Comparison of ENCODE assay signal across 1 cellular context in the genomic region with DNA sequence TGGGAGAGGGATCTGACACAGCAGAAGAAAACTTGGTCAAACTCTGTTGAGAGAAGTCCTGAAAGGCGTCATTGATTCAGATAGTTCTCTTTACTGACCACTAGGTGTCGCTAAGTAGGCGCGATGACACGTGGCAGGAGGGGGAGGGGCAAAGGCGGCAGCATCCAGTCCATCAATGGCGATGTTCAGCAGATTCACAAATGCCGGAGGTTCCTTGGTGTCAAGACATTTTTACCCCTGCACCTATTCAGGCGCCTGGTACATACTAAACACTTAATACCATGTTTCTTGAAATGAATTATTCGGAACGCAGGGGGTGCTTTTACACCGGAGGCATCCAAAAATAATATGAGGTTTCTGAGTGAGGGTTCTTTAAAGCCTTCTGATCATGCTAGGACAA.
TF ChIP-seq lines count a peak whose summit lies in the region.

No MANE protein-coding gene starts in this region.

TF ChIP-seq in HepG2, 621 proteins besides CTCF, POLR2A, EP300 and RAD21 (continued from another document):
- TF ChIP-seq GABPB1 (CRISPR knock-in tag; IDR thresholded peaks at IDR 0.05) (peak; percentile 31; the same call in 1 of the 2 replicates), HOXA3 (CRISPR knock-in tag; IDR thresholded peaks at IDR 0.05) (peak; percentile 43; the same call in 1 of the 2 replicates), AGO1 (IDR thresholded peaks at IDR 0.05; ENCODE audit: low read depth, low read length, poor library complexity, severe bottlenecking) (no peak), JUND (CRISPR knock-in tag; IDR thresholded peaks at IDR 0.05) (no peak), CREB1 (IDR thresholded peaks at IDR 0.05) (peak; percentile 56), CREB1 (CRISPR knock-in tag; IDR thresholded peaks at IDR 0.05) (peak; percentile 76), HMGXB3 (CRISPR knock-in tag; IDR thresholded peaks at IDR 0.05; ENCODE audit: borderline replicate concordance) (no peak), TFDP2 (CRISPR knock-in tag; IDR thresholded peaks at IDR 0.05) (peak; percentile 78; the same call in 1 of the 2 replicates), MLX (CRISPR knock-in tag; IDR thresholded peaks at IDR 0.05) (0 out of 2 replicates have a peak, but pooled peaks have one; percentile 14), POGZ (CRISPR knock-in tag; IDR thresholded peaks at IDR 0.05) (peak; percentile 52), HDAC2 (CRISPR knock-in tag; IDR thresholded peaks at IDR 0.05) (peak; percentile 42), ZSCAN29 (CRISPR knock-in tag; conservative IDR thresholded peaks at IDR 0.05) (no peak), REPIN1 (CRISPR knock-in tag; IDR thresholded peaks at IDR 0.05; ENCODE audit: borderline replicate concordance, low read depth) (0 out of 2 replicates have a peak, but pooled peaks have one; percentile 24), KDM2A (CRISPR knock-in tag; IDR thresholded peaks at IDR 0.05; ENCODE audit: borderline replicate concordance, low read depth) (peak; percentile 77), SP4 (CRISPR knock-in tag; IDR thresholded peaks at IDR 0.05) (0 out of 2 replicates have a peak, but pooled peaks have one; percentile 35), MAZ (IDR thresholded peaks at IDR 0.05; ENCODE audit: borderline replicate concordance, low read depth, low read length) (no peak), MAZ (CRISPR knock-in tag; IDR thresholded peaks at IDR 0.05; ENCODE audit: low read depth) (0 out of 2 replicates have a peak, but pooled peaks have one; percentile 17), SIN3A (IDR thresholded peaks at IDR 0.05; ENCODE audit: borderline replicate concordance, low read depth, low read length) (no peak), U2AF1 (optimal IDR thresholded peaks at IDR 0.05; ENCODE audit: low read depth, low read length) (no peak), DMAP1 (CRISPR knock-in tag; IDR thresholded peaks at IDR 0.05) (peak; percentile 61), CBX1 (IDR thresholded peaks at IDR 0.05; ENCODE audit: low read depth) (peak; percentile 48), SOX5 (CRISPR knock-in tag; IDR thresholded peaks at IDR 0.05; ENCODE audit: borderline replicate concordance) (no peak), EHMT2 (IDR thresholded peaks at IDR 0.05; ENCODE audit: borderline replicate concordance, low read depth, low read length) (peak; percentile 49; the same call in 1 of the 2 replicates), XRCC5 (optimal IDR thresholded peaks at IDR 0.05; ENCODE audit: low read length) (peak; percentile 69), ZBTB37 (CRISPR knock-in tag; IDR thresholded peaks at IDR 0.05) (no peak), SMC3 (IDR thresholded peaks at IDR 0.05; ENCODE audit: low read length) (peak; percentile 63), ZNF331 (CRISPR knock-in tag; IDR thresholded peaks at IDR 0.05) (0 out of 2 replicates have a peak, but pooled peaks have one; percentile 31), CHD2 (IDR thresholded peaks at IDR 0.05; ENCODE audit: low read depth, low read length) (peak; percentile 60; the same call in 1 of the 2 replicates), ISL2 (CRISPR knock-in tag; IDR thresholded peaks at IDR 0.05) (no peak), CREM (IDR thresholded peaks at IDR 0.05) (peak; percentile 60; the same call in 1 of the 2 replicates), CREM (CRISPR knock-in tag; IDR thresholded peaks at IDR 0.05) (no peak), HOXA5 (CRISPR knock-in tag; IDR thresholded peaks at IDR 0.05) (0 out of 2 replicates have a peak, but pooled peaks have one; percentile 20), ZFAT (CRISPR knock-in tag; conservative IDR thresholded peaks at IDR 0.05) (peak; percentile 96), NR0B2 (CRISPR knock-in tag; IDR thresholded peaks at IDR 0.05) (no peak), ERF (CRISPR knock-in tag; IDR thresholded peaks at IDR 0.05) (peak; percentile 72; the same call in 1 of the 2 replicates), GTF3A (CRISPR knock-in tag; conservative IDR thresholded peaks at IDR 0.05) (no peak), SALL1 (CRISPR knock-in tag; IDR thresholded peaks at IDR 0.05) (peak; percentile 69)
- TF ChIP-seq, protein P1, sequence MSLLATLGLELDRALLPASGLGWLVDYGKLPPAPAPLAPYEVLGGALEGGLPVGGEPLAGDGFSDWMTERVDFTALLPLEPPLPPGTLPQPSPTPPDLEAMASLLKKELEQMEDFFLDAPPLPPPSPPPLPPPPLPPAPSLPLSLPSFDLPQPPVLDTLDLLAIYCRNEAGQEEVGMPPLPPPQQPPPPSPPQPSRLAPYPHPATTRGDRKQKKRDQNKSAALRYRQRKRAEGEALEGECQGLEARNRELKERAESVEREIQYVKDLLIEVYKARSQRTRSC (CRISPR knock-in tag; IDR thresholded peaks at IDR 0.05; ENCODE audit: low read depth): no peak
- TF ChIP-seq, protein P2, sequence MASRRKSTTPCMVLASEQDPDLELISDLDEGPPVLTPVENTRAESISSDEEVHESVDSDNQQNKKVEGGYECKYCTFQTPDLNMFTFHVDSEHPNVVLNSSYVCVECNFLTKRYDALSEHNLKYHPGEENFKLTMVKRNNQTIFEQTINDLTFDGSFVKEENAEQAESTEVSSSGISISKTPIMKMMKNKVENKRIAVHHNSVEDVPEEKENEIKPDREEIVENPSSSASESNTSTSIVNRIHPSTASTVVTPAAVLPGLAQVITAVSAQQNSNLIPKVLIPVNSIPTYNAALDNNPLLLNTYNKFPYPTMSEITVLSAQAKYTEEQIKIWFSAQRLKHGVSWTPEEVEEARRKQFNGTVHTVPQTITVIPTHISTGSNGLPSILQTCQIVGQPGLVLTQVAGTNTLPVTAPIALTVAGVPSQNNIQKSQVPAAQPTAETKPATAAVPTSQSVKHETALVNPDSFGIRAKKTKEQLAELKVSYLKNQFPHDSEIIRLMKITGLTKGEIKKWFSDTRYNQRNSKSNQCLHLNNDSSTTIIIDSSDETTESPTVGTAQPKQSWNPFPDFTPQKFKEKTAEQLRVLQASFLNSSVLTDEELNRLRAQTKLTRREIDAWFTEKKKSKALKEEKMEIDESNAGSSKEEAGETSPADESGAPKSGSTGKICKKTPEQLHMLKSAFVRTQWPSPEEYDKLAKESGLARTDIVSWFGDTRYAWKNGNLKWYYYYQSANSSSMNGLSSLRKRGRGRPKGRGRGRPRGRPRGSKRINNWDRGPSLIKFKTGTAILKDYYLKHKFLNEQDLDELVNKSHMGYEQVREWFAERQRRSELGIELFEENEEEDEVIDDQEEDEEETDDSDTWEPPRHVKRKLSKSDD (CRISPR knock-in tag; IDR thresholded peaks at IDR 0.05; ENCODE audit: low read depth): no peak
- TF ChIP-seq, protein P3, sequence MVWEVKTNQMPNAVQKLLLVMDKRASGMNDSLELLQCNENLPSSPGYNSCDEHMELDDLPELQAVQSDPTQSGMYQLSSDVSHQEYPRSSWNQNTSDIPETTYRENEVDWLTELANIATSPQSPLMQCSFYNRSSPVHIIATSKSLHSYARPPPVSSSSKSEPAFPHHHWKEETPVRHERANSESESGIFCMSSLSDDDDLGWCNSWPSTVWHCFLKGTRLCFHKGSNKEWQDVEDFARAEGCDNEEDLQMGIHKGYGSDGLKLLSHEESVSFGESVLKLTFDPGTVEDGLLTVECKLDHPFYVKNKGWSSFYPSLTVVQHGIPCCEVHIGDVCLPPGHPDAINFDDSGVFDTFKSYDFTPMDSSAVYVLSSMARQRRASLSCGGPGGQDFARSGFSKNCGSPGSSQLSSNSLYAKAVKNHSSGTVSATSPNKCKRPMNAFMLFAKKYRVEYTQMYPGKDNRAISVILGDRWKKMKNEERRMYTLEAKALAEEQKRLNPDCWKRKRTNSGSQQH (CRISPR knock-in tag; IDR thresholded peaks at IDR 0.05; ENCODE audit: low read depth): no peak
- TF ChIP-seq, protein P4, sequence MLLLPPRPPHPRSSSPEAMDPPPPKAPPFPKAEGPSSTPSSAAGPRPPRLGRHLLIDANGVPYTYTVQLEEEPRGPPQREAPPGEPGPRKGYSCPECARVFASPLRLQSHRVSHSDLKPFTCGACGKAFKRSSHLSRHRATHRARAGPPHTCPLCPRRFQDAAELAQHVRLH (CRISPR knock-in tag; IDR thresholded peaks at IDR 0.05; ENCODE audit: borderline replicate concordance, low read depth): 0 out of 2 replicates have a peak, but pooled peaks have one; percentile 49
- TF ChIP-seq, protein P5, sequence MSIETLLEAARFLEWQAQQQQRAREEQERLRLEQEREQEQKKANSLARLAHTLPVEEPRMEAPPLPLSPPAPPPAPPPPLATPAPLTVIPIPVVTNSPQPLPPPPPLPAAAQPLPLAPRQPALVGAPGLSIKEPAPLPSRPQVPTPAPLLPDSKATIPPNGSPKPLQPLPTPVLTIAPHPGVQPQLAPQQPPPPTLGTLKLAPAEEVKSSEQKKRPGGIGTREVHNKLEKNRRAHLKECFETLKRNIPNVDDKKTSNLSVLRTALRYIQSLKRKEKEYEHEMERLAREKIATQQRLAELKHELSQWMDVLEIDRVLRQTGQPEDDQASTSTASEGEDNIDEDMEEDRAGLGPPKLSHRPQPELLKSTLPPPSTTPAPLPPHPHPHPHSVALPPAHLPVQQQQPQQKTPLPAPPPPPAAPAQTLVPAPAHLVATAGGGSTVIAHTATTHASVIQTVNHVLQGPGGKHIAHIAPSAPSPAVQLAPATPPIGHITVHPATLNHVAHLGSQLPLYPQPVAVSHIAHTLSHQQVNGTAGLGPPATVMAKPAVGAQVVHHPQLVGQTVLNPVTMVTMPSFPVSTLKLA (IDR thresholded peaks at IDR 0.05): peak; percentile 26; the same call in 1 of the 2 replicates
